ENCODE assay signal across 19 cellular contexts in genomic region chr14:96103560-96104460, GRCh38.
DNase-seq lines count a peak whose midpoint lies in the region; ATAC-seq, FAIRE-seq and TF ChIP-seq lines count a peak whose summit lies in the region.
"Had no signal": no experiment of that assay in that cellular context is flagged by ENCODE, and none has a peak within 500 bp of the region (broad histone marks: within the 10 kb centered on the region; RNA-seq: fewer than 3 reads in every experiment).

No MANE protein-coding gene starts in this region.

- no peak overlapping the region for H3K23ac ChIP-seq in trophoblast cell (ENCODE audit: low read length)

- WGBS in A549 (ENCODE audit: missing lambda C conversion rate): 88% methylated on average over 6 of the region's 6 CpGs
- no CpG with 5 or more reads among the region's 6 CpGs for WGBS in trophoblast cell (ENCODE audit: extremely low coverage, insufficient coverage, insufficient read length)

- POLR2A ChIA-PET in A549 (lab: Yijun Ruan, JAX): interaction anchor here (1.0 kb wide), 1 partner anchor 101 kb away, joined by 5 read pairs; the partner anchor contains the start of gene BDKRB2

- H4K12ac ChIP-seq in trophoblast cell (ENCODE audit: low read depth, low read length): no peak overlapping the region

- peak overlapping the region; percentile 65 for H3K4ac ChIP-seq in trophoblast cell (ENCODE audit: low read depth, low read length)

- peaks cover 11% of the 10 kb centered on the region for H3K79me2 ChIP-seq in trophoblast cell (ENCODE audit: control insufficient read depth, insufficient read depth, low read length, poor library complexity)

- H4K91ac ChIP-seq in trophoblast cell (ENCODE audit: low read depth, low read length): peak overlapping the region; percentile 100

- ATAC-seq in A549 (no peak), HG03280 (IDR thresholded peaks at IDR 0.05; ENCODE audit: unreplicated experiment) (no peak)
- ATAC-seq: natural killer cell treated with Interleukin-12 subunit alpha and Interleukin-12 subunit beta and Interleukin-15 and Interleukin-18, amount 100 ng/mL, for 72 hours; Panc1 had no signal

- H3K27ac ChIP-seq in A549: peak overlapping the region; percentile 86 to 88
- peak overlapping the region; percentile 19 for H3K27ac ChIP-seq in epithelial cell of prostate
- H3K27ac ChIP-seq in trophoblast cell (ENCODE audit: low read depth, low read length): peak overlapping the region; percentile 8
- H3K27ac ChIP-seq: thoracic aorta had no signal

- H3K4me1 ChIP-seq in A549 (peaks cover 52% of the 10 kb centered on the region), trophoblast cell (ENCODE audit: control insufficient read depth in 1 of 2, insufficient read depth in 2 of 2, low read length in 2 of 2) (peaks cover 35 to 36% of the 10 kb centered on the region in 2 experiments)

- peak overlapping the region; percentile 63 for H3K14ac ChIP-seq in trophoblast cell (ENCODE audit: low read length)

- no peak overlapping the region for H2AFZ ChIP-seq in trophoblast cell (ENCODE audit: insufficient read depth, low read length, poor library complexity)

- no peak overlapping the region for H3K4me3 ChIP-seq in A549
- H3K4me3 ChIP-seq in trophoblast cell (ENCODE audit: low read depth, low read length): no peak overlapping the region

- TF ChIP-seq EP300 in A549 (IDR thresholded peaks at IDR 0.05): no peak

- no peak for FAIRE-seq in A549 (lab: Jason Lieb, UNC)

- peak overlapping the region; percentile 100 for H2BK120ac ChIP-seq in trophoblast cell (ENCODE audit: insufficient read depth, low read length, poor library complexity)

- H2BK12ac ChIP-seq in trophoblast cell (ENCODE audit: low read length): peak overlapping the region; percentile 95

- peak overlapping the region; percentile 98 for H2BK5ac ChIP-seq in trophoblast cell (ENCODE audit: low read depth, low read length, poor library complexity)

- CTCF ChIA-PET in A549 (lab: Yijun Ruan, JAX): interaction anchor here (0.7 to 16.8 kb wide), 5 partner anchors 62 to 176 kb away, joined by 3 to 486 read pairs (median 5); no protein-coding TSS in a partner anchor

- H4K8ac ChIP-seq in trophoblast cell (ENCODE audit: low read depth, low read length): peak overlapping the region; percentile 66

- TF ChIP-seq POLR2A in A549 (IDR thresholded peaks at IDR 0.05; ENCODE audit: low read length): no peak

- no peaks in the 10 kb centered on the region for H3K36me3 ChIP-seq in trophoblast cell (ENCODE audit: control insufficient read depth in 1 of 2, insufficient read depth in 2 of 2, low read length in 2 of 2)
- H3K36me3 ChIP-seq: thoracic aorta had no signal

- no peak for TF ChIP-seq CTCF in A549 (IDR thresholded peaks at IDR 0.05)

- H2AK5ac ChIP-seq in trophoblast cell (ENCODE audit: low read length): peak overlapping the region; percentile 90

- TF ChIP-seq RAD21 in A549 (conservative IDR thresholded peaks at IDR 0.05 in 1 of 2, IDR thresholded peaks at IDR 0.05 in 1 of 2): no peak

- peak overlapping the region; percentile 15 for H3K4me2 ChIP-seq in A549
- H3K4me2 ChIP-seq in trophoblast cell (ENCODE audit: low read length): no peak overlapping the region

- DNase-seq in A549 (ENCODE audit: low read depth in 1 of 2, low spot score in 1 of 2) (no peak), NCI-H2171 treated with DMSO at 0.1 percent for 48 hours (lab: John Stamatoyannopoulos, UW) (peak; percentile 86), epithelial cell of prostate (ENCODE audit: low read depth, low spot score) (no peak), trophoblast cell (no peak), RPMI8226 (no peak), cerebellar cortex (ENCODE audit: low spot score) (no peak), A172 (ENCODE audit: low spot score) (no peak)
- DNase-seq: activated CD4-positive, CD25-positive, alpha-beta regulatory T cell; CD8-positive, alpha-beta memory T cell; cortex of kidney; erythroblast; hypothalamus; Kasumi-1; NCI-H1436; stimulated activated CD4-positive, alpha-beta T cell treated with anti-CD3 and anti-CD28 coated beads, Interleukin-2, amount 100 ng/mL, for 24 hours had no signal

- peak overlapping the region; percentile 80 for H3K18ac ChIP-seq in trophoblast cell (ENCODE audit: low read length)

- no peaks in the 10 kb centered on the region for H3K27me3 ChIP-seq in trophoblast cell (ENCODE audit: insufficient read depth, low read length)

- H3K79me1 ChIP-seq in trophoblast cell (ENCODE audit: low read length): peaks cover 52% of the 10 kb centered on the region

- no peak overlapping the region for H3K9ac ChIP-seq in trophoblast cell (ENCODE audit: low read length)

- H3K9me3 ChIP-seq in A549: peaks cover 6% of the 10 kb centered on the region; the same call in 1 of the 3 replicates
- peaks cover 2% of the 10 kb centered on the region for H3K9me3 ChIP-seq in trophoblast cell (ENCODE audit: insufficient read depth, low read depth, low read length)
- H3K9me3 ChIP-seq: thoracic aorta had no signal

TF ChIP-seq in A549, 52 proteins besides CTCF, POLR2A, EP300 and RAD21:
- no peak for TF ChIP-seq ESRRA (IDR thresholded peaks at IDR 0.05; ENCODE audit: borderline replicate concordance, low read length)
- no peak for TF ChIP-seq NFE2L2 (conservative IDR thresholded peaks at IDR 0.05; ENCODE audit: low read length)

Comparison
In these comparisons a context has a peak if more than half of its experiments do, and no peak if none do; other contexts are left out.
1. H3K27ac ChIP-seq: peak in every context shown above with its lines; median percentile 87 in A549; 19 in epithelial cell of prostate; 8 in trophoblast cell.